Comparison of ENCODE assay signal across 8 cellular contexts in the genomic region with DNA sequence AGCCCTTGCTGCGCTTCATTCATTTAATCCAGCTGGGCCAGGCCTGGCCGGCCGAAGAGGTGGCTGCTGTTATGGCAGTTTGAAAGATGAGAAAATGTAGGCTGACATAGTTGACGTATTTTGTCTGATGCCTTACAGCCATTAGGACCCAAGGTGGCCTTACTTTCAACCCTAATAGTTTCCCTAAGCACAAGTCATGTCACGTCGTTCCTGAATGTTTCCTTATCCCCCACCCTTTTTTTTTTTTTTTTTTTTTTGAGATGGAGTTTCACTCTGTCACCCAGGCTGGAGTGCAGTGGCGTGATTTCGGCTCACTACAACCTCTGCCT. TPM values are rescaled to one million over a fixed set of nuclear protein-coding genes. Genes with fewer than 3 reads are reported as not detected.
A peak's percentile ranks its signal among the peaks of the same experiment; 100 is the strongest.
DNase-seq lines count a peak whose midpoint lies in the region; ATAC-seq and TF ChIP-seq lines count a peak whose summit lies in the region.

No MANE protein-coding gene starts in this region.

- DNase-seq in GM12864 (ENCODE audit: low read depth) (no peak), SJSA1 (ENCODE audit: low read depth in 1 of 2, low spot score in 2 of 2) (no peak), fibroblast of lung (ENCODE audit: low read depth in 2 of 2) (no peak), T1000 (lab: John Stamatoyannopoulos, UW) (no peak), HUDEP-2 (lab: John Stamatoyannopoulos, UW; ENCODE audit: unreplicated experiment in 76 of 76) (no peak)

- TF ChIP-seq CTCF in GM12864 (IDR thresholded peaks at IDR 0.05; ENCODE audit: low read depth, low read length, missing control alignments) (no peak), fibroblast of lung (conservative IDR thresholded peaks at IDR 0.05 in 1 of 2, IDR thresholded peaks at IDR 0.05 in 1 of 2; ENCODE audit: low read depth in 1 of 2, low read length in 2 of 2) (no peak)

- ATAC-seq in GM21619 (IDR thresholded peaks at IDR 0.05; ENCODE audit: unreplicated experiment) (no peak), HG02840 (IDR thresholded peaks at IDR 0.05; ENCODE audit: low FRiP score, unreplicated experiment) (no peak)

- H3K27ac ChIP-seq in SJSA1 (no peak overlapping the region), fibroblast of lung (ENCODE audit: insufficient read depth, low read length) (peak overlapping the region; percentile 5), rectal smooth muscle tissue (ENCODE audit: low read depth, low read length) (peak overlapping the region; percentile 61)

- H3K4me3 ChIP-seq in GM12864 (ENCODE audit: low read depth, low read length) (peak overlapping the region; percentile 62), SJSA1 (peak overlapping the region; percentile 86), fibroblast of lung (replicated peaks in 1 of 4; ENCODE audit: control extremely low read depth in 1 of 4, insufficient read depth in 1 of 4, low read depth in 3 of 4, low read length in 4 of 4) (peak overlapping the region; percentile 52 to 87 (median 72)), rectal smooth muscle tissue (ENCODE audit: low read length) (peak overlapping the region; percentile 73)

- H3K27me3 ChIP-seq in SJSA1 (replicated peaks) = no peaks in the 10 kb centered on the region
- H3K27me3 ChIP-seq in fibroblast of lung (ENCODE audit: control insufficient read depth, insufficient read depth, low read length) = no peaks in the 10 kb centered on the region
- no peaks in the 10 kb centered on the region for H3K27me3 ChIP-seq in rectal smooth muscle tissue (ENCODE audit: control insufficient read depth, insufficient read depth, low read length)

- peaks cover 34% of the 10 kb centered on the region for H3K79me2 ChIP-seq in fibroblast of lung (ENCODE audit: control insufficient read depth, insufficient read depth, low read length)

- no peaks in the 10 kb centered on the region for H4K20me1 ChIP-seq in fibroblast of lung (ENCODE audit: control insufficient read depth, extremely low read depth, insufficient read depth, low read length)

- H3K4me2 ChIP-seq in fibroblast of lung (ENCODE audit: extremely low read depth, insufficient read depth, low read length) = peak overlapping the region; percentile 82

- H3K36me3 ChIP-seq in SJSA1 (peaks cover 23% of the 10 kb centered on the region), fibroblast of lung (ENCODE audit: control insufficient read depth, insufficient read depth, low read length) (no peaks in the 10 kb centered on the region), rectal smooth muscle tissue (ENCODE audit: control insufficient read depth, insufficient read depth, low read length) (no peaks in the 10 kb centered on the region)

- H2AFZ ChIP-seq in fibroblast of lung (ENCODE audit: low read length) = peak overlapping the region; percentile 94

- peaks cover 11% of the 10 kb centered on the region for H3K4me1 ChIP-seq in SJSA1 (replicated peaks)
- H3K4me1 ChIP-seq in fibroblast of lung (ENCODE audit: control insufficient read depth, extremely low read depth, insufficient read depth, low read length) = no peaks in the 10 kb centered on the region
- no peaks in the 10 kb centered on the region for H3K4me1 ChIP-seq in rectal smooth muscle tissue (ENCODE audit: control insufficient read depth, insufficient read depth, low read length)

- H3K9me3 ChIP-seq in SJSA1 (replicated peaks) = no peaks in the 10 kb centered on the region
- no peaks in the 10 kb centered on the region for H3K9me3 ChIP-seq in fibroblast of lung (ENCODE audit: control insufficient read depth, insufficient read depth, low read depth, low read length)

- H3K9ac ChIP-seq in fibroblast of lung (ENCODE audit: insufficient read depth, low read length) = no peak overlapping the region
- no peak overlapping the region for H3K9ac ChIP-seq in rectal smooth muscle tissue (ENCODE audit: low read length)

RNA-seq across cellular contexts. Expression of gene GOT2, which starts 0.3 kb away (rescaled TPM):
- total RNA-seq in SJSA1 (2014; rRNA removed; shearing (Covaris generic)) = 38.0 and 57.4 TPM in 2 replicates
- 20.8 and 39.3 TPM in 2 replicates for total RNA-seq in fibroblast of lung
- 53.9 and 94.0 TPM in 2 replicates for polyA plus RNA-seq in fibroblast of lung
- 59.6 and 100 TPM in 2 replicates for polyA plus RNA-seq in fibroblast of lung (2012)
- 43.8 and 92.4 TPM in 2 replicates for polyA minus RNA-seq in fibroblast of lung (ENCODE audit: low replicate concordance)

RNA-seq across cellular contexts. Expression of gene SLC38A7, which starts 49.9 kb away (rescaled TPM):
- total RNA-seq in SJSA1 (2014; rRNA removed; shearing (Covaris generic)) = 8.9 and 18.9 TPM in 2 replicates
- 23.9 and 30.1 TPM in 2 replicates for total RNA-seq in fibroblast of lung
- 15.4 and 17.6 TPM in 2 replicates for polyA plus RNA-seq in fibroblast of lung
- 15.0 and 17.4 TPM in 2 replicates for polyA plus RNA-seq in fibroblast of lung (2012)
- polyA minus RNA-seq in fibroblast of lung (ENCODE audit: low replicate concordance) = 24.8 and 80.9 TPM in 2 replicates
